In the genomic region with DNA sequence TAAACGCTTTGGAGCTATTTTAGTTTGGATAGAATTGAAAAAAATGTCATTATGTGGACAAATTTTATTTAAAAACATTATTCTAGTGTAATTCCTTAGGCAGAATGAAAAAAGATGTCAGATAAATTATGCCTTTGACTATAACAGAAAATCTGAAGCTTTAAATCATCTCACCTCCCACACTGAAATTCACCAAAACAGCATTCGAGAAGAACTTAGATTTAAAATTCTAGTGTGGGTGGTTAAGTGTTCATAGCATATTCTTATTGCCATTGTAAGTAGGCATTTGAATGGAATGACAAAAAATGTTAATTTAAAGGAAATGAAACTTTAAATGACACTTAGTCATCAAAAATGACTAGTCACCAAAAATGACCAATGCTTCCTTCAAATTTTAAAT, we compare ENCODE assay signal across 16 cellular contexts. TPM values are rescaled to one million over a fixed set of nuclear protein-coding genes. Genes with fewer than 3 reads are reported as not detected.
"Had no signal": no experiment of that assay in that cellular context is flagged by ENCODE, and none has a peak within 500 bp of the region (broad histone marks: within the 10 kb centered on the region; RNA-seq: fewer than 3 reads in every experiment).

No MANE protein-coding gene starts in this region.

- DNase-seq: activated effector memory CD4-positive, alpha-beta T cell treated with Interleukin-2 at 50 U/mL for 16 hours; activated naive CD4-positive, alpha-beta T cell treated with anti-CD3 and anti-CD28 coated beads, Interleukin-2, amount 50 U/mL, for 16 hours; activated T-cell treated with anti-CD3 and anti-CD28 coated beads, Interleukin-2, amount 50 U/mL, for 1 hour; amniotic stem cell; islet precursor cell; mesenchymal stem cell; ovary; SK-N-SH; stimulated activated naive CD4-positive, alpha-beta T cell; T-cell; T-helper 9 cell; transverse colon had no signal

- H3K4me3 Mint-ChIP-seq: neural crest cell, T-cell had no signal

- ATAC-seq: esophagus mucosa, left lobe of liver, T-cell had no signal

- H3K9me3 Mint-ChIP-seq: neural crest cell, T-cell had no signal

- H3K27ac Mint-ChIP-seq: T-cell had no signal

RNA-seq across cellular contexts. Expression of a gene that starts 56.3 kb away (rescaled TPM):
- total RNA-seq: cardiac septum, esophagus mucosa, transverse colon had no signal
